31 cellular contexts compared by ENCODE assay signal in the genomic region with DNA sequence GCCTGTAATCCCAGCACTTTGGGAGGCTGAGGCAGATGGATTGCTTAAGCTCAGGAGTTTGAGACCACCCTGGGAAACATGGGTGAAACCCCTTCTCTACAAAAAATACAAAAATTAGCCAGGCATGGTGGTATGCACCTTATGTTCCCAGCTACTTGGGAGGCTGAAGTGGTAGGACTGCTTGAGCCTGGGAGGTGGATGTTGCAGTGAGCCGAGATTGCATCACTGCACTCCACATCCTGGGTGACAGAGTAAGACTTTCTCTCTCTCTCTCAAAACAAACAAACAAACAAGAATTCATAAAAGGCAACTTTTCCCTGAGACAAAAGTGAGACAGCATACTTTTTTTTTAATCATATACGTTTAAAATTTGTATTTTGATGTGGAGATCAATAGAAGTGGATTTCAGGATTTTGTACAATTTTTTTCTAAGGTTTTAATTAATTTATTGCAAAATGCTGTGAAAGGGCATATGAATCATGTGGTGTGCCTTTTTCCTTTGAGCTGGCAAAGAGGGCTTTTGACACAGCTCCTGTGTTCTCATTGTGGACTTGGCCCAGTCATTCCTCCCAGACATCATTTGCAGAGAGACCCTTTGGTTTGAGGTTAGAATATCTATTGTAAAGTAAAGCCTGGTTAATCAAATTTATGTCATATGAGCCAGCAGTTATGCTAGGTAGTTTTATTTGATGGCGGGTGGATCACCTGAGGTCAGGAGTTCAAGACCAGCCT.
DNase-seq lines count a peak whose midpoint lies in the region; ATAC-seq and TF ChIP-seq lines count a peak whose summit lies in the region.
"Had no signal": no experiment of that assay in that cellular context is flagged by ENCODE, and none has a peak within 500 bp of the region (broad histone marks: within the 10 kb centered on the region; RNA-seq: fewer than 3 reads in every experiment).

No MANE protein-coding gene starts in this region.

- H3K9me3 ChIP-seq in GM23248 (ENCODE audit: low read depth) (no peaks in the 10 kb centered on the region), gastrocnemius medialis (no peaks in the 10 kb centered on the region)
- H3K9me3 ChIP-seq: ovary had no signal

- in situ Hi-C loops in GM23248 (cut with MboI) (no loop called here), gastrocnemius medialis (cut with MboI; ENCODE audit: low sequenced_read_pairs in 4 of 4) (no loop called here)

- H3K27me3 ChIP-seq in GM23248 (replicated peaks; ENCODE audit: insufficient read depth): no peaks in the 10 kb centered on the region
- H3K27me3 ChIP-seq in dorsolateral prefrontal cortex: no peaks in the 10 kb centered on the region
- H3K27me3 ChIP-seq in gastrocnemius medialis: no peaks in the 10 kb centered on the region
- H3K27me3 ChIP-seq: BLaER1 treated with 17β-estradiol and CSF1 and Interleukin-3, amounts not matched to agents 10 nM and 100 nM; ovary had no signal

- intact Hi-C loops in dorsolateral prefrontal cortex (cut with DNase I): no loop called here
- intact Hi-C loops in gastrocnemius medialis (cut with DNase I; ENCODE audit: low total_unique reads): no loop called here
- intact Hi-C loops in activated CD8-positive, alpha-beta T cell treated with anti-CD3 and anti-CD28 coated beads for 36 hours (cut with micrococcal nuclease): no loop called here

- peaks cover 4% of the 10 kb centered on the region for H3K4me1 Mint-ChIP-seq in activated CD8-positive, alpha-beta T cell treated with anti-CD3 and anti-CD28 coated beads for 36 hours (ENCODE audit: low read depth)
- H3K4me1 Mint-ChIP-seq: activated naive CD8-positive, alpha-beta T cell treated with anti-CD3 and anti-CD28 coated beads, Interleukin-2, amount 10 ng/mL, durations not matched to agents 7 days and 5 days; H9; neural crest cell had no signal

- no peaks in the 10 kb centered on the region for H3K36me3 ChIP-seq in GM23248 (ENCODE audit: low read depth)
- no peaks in the 10 kb centered on the region for H3K36me3 ChIP-seq in gastrocnemius medialis
- H3K36me3 ChIP-seq: ovary had no signal

- TF ChIP-seq POLR2A in gastrocnemius medialis (IDR thresholded peaks at IDR 0.05): no peak

- no peak overlapping the region for H3K4me2 ChIP-seq in GM23248 (ENCODE audit: unreplicated experiment)

- no peak overlapping the region for H3K4me3 ChIP-seq in GM23248
- H3K4me3 ChIP-seq in foreskin fibroblast (ENCODE audit: low read depth in 1 of 2, low read length in 2 of 2): no peak overlapping the region
- no peak overlapping the region for H3K4me3 ChIP-seq in dorsolateral prefrontal cortex
- no peak overlapping the region for H3K4me3 ChIP-seq in gastrocnemius medialis
- H3K4me3 ChIP-seq: BLaER1 treated with 17β-estradiol and CSF1 and Interleukin-3, amounts not matched to agents 10 nM and 100 nM; coronary artery; ovary had no signal

- H3K27me3 Mint-ChIP-seq in activated CD8-positive, alpha-beta T cell treated with anti-CD3 and anti-CD28 coated beads for 36 hours: no peaks in the 10 kb centered on the region
- H3K27me3 Mint-ChIP-seq: activated naive CD8-positive, alpha-beta T cell treated with anti-CD3 and anti-CD28 coated beads, Interleukin-2, amount 10 ng/mL, durations not matched to agents 7 days and 5 days; effector memory CD8-positive, alpha-beta T cell; stimulated activated memory B cell treated with anti-CD40 and anti-IgM and Interleukin-4, amounts not matched to agents 10 μg/mL and 1 μg/mL and 100 μg/mL, for 72 hours had no signal

- no peak for ATAC-seq in gastrocnemius medialis
- no peak for ATAC-seq in activated CD8-positive, alpha-beta T cell treated with anti-CD3 and anti-CD28 coated beads for 36 hours
- ATAC-seq: effector memory CD8-positive, alpha-beta T cell; stimulated activated memory B cell treated with anti-CD40 and anti-IgM and Interleukin-4, amounts not matched to agents 10 μg/mL and 1 μg/mL and 100 μg/mL, for 72 hours had no signal

- no peaks in the 10 kb centered on the region for H3K4me1 ChIP-seq in GM23248 (ENCODE audit: insufficient read depth)
- peaks cover 0 to 14% of the 10 kb centered on the region in 2 donors for H3K4me1 ChIP-seq in gastrocnemius medialis

- CTCF ChIA-PET in activated CD8-positive, alpha-beta T cell treated with anti-CD3 and anti-CD28 coated beads for 36 hours (lab: Charles Lee): interaction anchor here (5.0 kb wide), 1 partner anchor 175 kb away, joined by 16 read pairs; no protein-coding TSS in a partner anchor

- H2AFZ ChIP-seq in GM23248: no peak overlapping the region

- no peaks in the 10 kb centered on the region for H3K9me2 ChIP-seq in GM23248 (ENCODE audit: insufficient read depth)

- peaks cover 19% of the 10 kb centered on the region; the same call in 1 of the 2 replicates for H3K79me2 ChIP-seq in GM23248 (ENCODE audit: insufficient read depth)

- no peak for TF ChIP-seq CTCF in foreskin fibroblast (IDR thresholded peaks at IDR 0.05; ENCODE audit: low read depth, low read length)
- no peak for TF ChIP-seq CTCF in dorsolateral prefrontal cortex (IDR thresholded peaks at IDR 0.05 in 54 of 56, conservative IDR thresholded peaks at IDR 0.05 in 2 of 56; ENCODE audit: low read depth in 1 of 56, partially characterized antibody in 56 of 56)
- TF ChIP-seq CTCF in gastrocnemius medialis (IDR thresholded peaks at IDR 0.05 in 4 of 5, conservative IDR thresholded peaks at IDR 0.05 in 1 of 5): no peak
- TF ChIP-seq CTCF in activated CD8-positive, alpha-beta T cell treated with anti-CD3 and anti-CD28 coated beads for 36 hours (IDR thresholded peaks at IDR 0.05): no peak

- POLR2A ChIA-PET in activated CD8-positive, alpha-beta T cell treated with anti-CD3 and anti-CD28 coated beads for 36 hours (lab: Charles Lee): no interaction called here

- no peak overlapping the region for H3K27ac Mint-ChIP-seq in activated CD8-positive, alpha-beta T cell treated with anti-CD3 and anti-CD28 coated beads for 36 hours
- H3K27ac Mint-ChIP-seq: activated naive CD8-positive, alpha-beta T cell treated with anti-CD3 and anti-CD28 coated beads, Interleukin-2, amount 10 ng/mL, durations not matched to agents 7 days and 5 days; activated T-helper 2 cell treated with anti-CD3 and anti-CD28 coated beads, Interferon-gamma antibody, Interleukin-2, Interleukin-4, amounts not matched to agents 10 μg/mL and 5 μg/mL and 100 μg/mL, durations not matched to agents 14 hours and 24 hours and 36 hours; effector memory CD8-positive, alpha-beta T cell; H9; immature natural killer cell; stimulated activated memory B cell treated with anti-CD40 and anti-IgM and Interleukin-4, amounts not matched to agents 10 μg/mL and 1 μg/mL and 100 μg/mL, for 72 hours; T-helper 2 cell treated with Interferon-gamma antibody and Interleukin-4, amounts not matched to agents 5 μg/mL and 100 μg/mL, for 36 hours had no signal

- no peak overlapping the region for H3K9ac ChIP-seq in GM23248
- H3K9ac ChIP-seq: BLaER1 treated with 17β-estradiol and CSF1 and Interleukin-3, amounts not matched to agents 10 nM and 100 nM had no signal

- H4K20me1 ChIP-seq in GM23248 (ENCODE audit: insufficient read depth): no peaks in the 10 kb centered on the region

- no peaks in the 10 kb centered on the region for H3F3A ChIP-seq in GM23248 (ENCODE audit: insufficient read depth)

- peak; percentile 36 for DNase-seq in GM23248
- DNase-seq in M059J (ENCODE audit: low read depth): peak; percentile 40
- DNase-seq in amniotic epithelial cell (ENCODE audit: low read depth): peak; percentile 19
- DNase-seq in foreskin fibroblast: peak; percentile 19 to 49
- DNase-seq in dorsolateral prefrontal cortex: no peak
- DNase-seq in gastrocnemius medialis: no peak
- DNase-seq in activated CD8-positive, alpha-beta T cell treated with anti-CD3 and anti-CD28 coated beads for 36 hours: no peak
- DNase-seq: activated CD4-positive, alpha-beta T cell treated with anti-CD3 and anti-CD28 coated beads for 4 hours; activated CD8-positive, alpha-beta memory T cell treated with anti-CD3 and anti-CD28 coated beads for 24 hours; activated naive CD8-positive, alpha-beta T cell treated with anti-CD3 and anti-CD28 coated beads, Interleukin-2, amount 10 ng/mL, durations not matched to agents 7 days and 5 days; activated T-cell treated with anti-CD3 and anti-CD28 coated beads for 4 hours; caudate nucleus; DMS53; effector memory CD8-positive, alpha-beta T cell; GDM1; H9; hippocampal formation; immature natural killer cell; mammary epithelial cell; NCI-H1417; NCI-H2029; NCI-H526; ovary; SHP77; trophoblast cell had no signal

- H3K9me3 Mint-ChIP-seq in activated CD8-positive, alpha-beta T cell treated with anti-CD3 and anti-CD28 coated beads for 36 hours: peaks cover 10% of the 10 kb centered on the region
- H3K9me3 Mint-ChIP-seq: effector memory CD8-positive, alpha-beta T cell; immature natural killer cell; T-helper 2 cell treated with Interferon-gamma antibody and Interleukin-4, amounts not matched to agents 5 μg/mL and 100 μg/mL, for 36 hours had no signal

- peaks cover 14% of the 10 kb centered on the region for H3K36me3 Mint-ChIP-seq in activated CD8-positive, alpha-beta T cell treated with anti-CD3 and anti-CD28 coated beads for 36 hours (ENCODE audit: low read depth)

- H3K27ac ChIP-seq in GM23248 (no peak overlapping the region), dorsolateral prefrontal cortex (peak overlapping the region in 4 of 59 donors; percentile 7 to 37 (median 17)), gastrocnemius medialis (no peak overlapping the region)
- H3K27ac ChIP-seq: BLaER1 treated with 17β-estradiol and CSF1 and Interleukin-3, amounts not matched to agents 10 nM and 100 nM; coronary artery; ovary had no signal

- 93 to 96% methylated on average over 3 of the region's 3 CpGs for WGBS in GM23248 (ENCODE audit: low coverage in 1 of 2, low lambda C conversion rate in 2 of 2, missing lambda C conversion rate in 2 of 2), 2 experiments

- no peak overlapping the region for H3K4me3 Mint-ChIP-seq in activated CD8-positive, alpha-beta T cell treated with anti-CD3 and anti-CD28 coated beads for 36 hours
- H3K4me3 Mint-ChIP-seq: activated naive CD8-positive, alpha-beta T cell treated with anti-CD3 and anti-CD28 coated beads, Interleukin-2, amount 10 ng/mL, durations not matched to agents 7 days and 5 days; effector memory CD8-positive, alpha-beta T cell; H9; immature natural killer cell; neural crest cell; stimulated activated memory B cell treated with anti-CD40 and anti-IgM and Interleukin-4, amounts not matched to agents 10 μg/mL and 1 μg/mL and 100 μg/mL, for 72 hours; T-helper 2 cell treated with Interferon-gamma antibody and Interleukin-4, amounts not matched to agents 5 μg/mL and 100 μg/mL, for 36 hours had no signal

Comparison
In these comparisons a context has a peak if more than half of its experiments do, and no peak if none do; other contexts are left out.
1. DNase-seq: peak in GM23248 (single experiment), M059J (single experiment), amniotic epithelial cell (single experiment) and foreskin fibroblast (2 of 2); none in dorsolateral prefrontal cortex (0 of 10), gastrocnemius medialis (0 of 2) and activated CD8-positive, alpha-beta T cell treated with anti-CD3 and anti-CD28 coated beads for 36 hours (single experiment).